Comparison of ENCODE assay signal across 15 cellular contexts in genomic region chr14:24438198-24439095, GRCh38. TPM values are rescaled to one million over a fixed set of nuclear protein-coding genes. Genes with fewer than 3 reads are reported as not detected.
A peak's percentile ranks its signal among the peaks of the same experiment; 100 is the strongest.
DNase-seq lines count a peak whose midpoint lies in the region; ATAC-seq, FAIRE-seq and TF ChIP-seq lines count a peak whose summit lies in the region.
"Had no signal": no experiment of that assay in that cellular context is flagged by ENCODE, and none has a peak within 500 bp of the region (broad histone marks: within the 10 kb centered on the region; RNA-seq: fewer than 3 reads in every experiment).

No MANE protein-coding gene starts in this region.

- H3K27ac Mint-ChIP-seq in activated T-helper 1 cell treated with anti-CD3 and anti-CD28 coated beads, Interleukin-12 subunit alpha, Interleukin-12 subunit beta, Interleukin-2, Interleukin-4 antibody, amounts not matched to agents 30 ng/mL and 10 ng/mL and 1 ng/mL, durations not matched to agents 14 hours and 24 hours and 36 hours: peak overlapping the region; percentile 68
- H3K27ac Mint-ChIP-seq in naive thymus-derived CD4-positive, alpha-beta T cell: peak overlapping the region in 8 of 9 donors; percentile 35 to 86 (median 52)
- H3K27ac Mint-ChIP-seq in glutamatergic neuron (ENCODE audit: unreplicated experiment): no peak overlapping the region

- FAIRE-seq in GM12891 (lab: Jason Lieb, UNC): no peak
- FAIRE-seq: astrocyte, frontal cortex had no signal

- peaks cover 69% of the 10 kb centered on the region for H3K4me1 Mint-ChIP-seq in activated T-helper 1 cell treated with anti-CD3 and anti-CD28 coated beads, Interleukin-12 subunit alpha, Interleukin-12 subunit beta, Interleukin-2, Interleukin-4 antibody, amounts not matched to agents 30 ng/mL and 10 ng/mL and 1 ng/mL, durations not matched to agents 14 hours and 24 hours and 36 hours (ENCODE audit: low read depth)
- peaks cover 34 to 75% (median 70%) of the 10 kb centered on the region in 7 donors for H3K4me1 Mint-ChIP-seq in naive thymus-derived CD4-positive, alpha-beta T cell
- peaks cover 8% of the 10 kb centered on the region for H3K4me1 Mint-ChIP-seq in glutamatergic neuron (ENCODE audit: low read depth, unreplicated experiment)

- peak; percentile 49; the same call in 1 of the 2 replicates for TF ChIP-seq POLR2A in GM12891 (IDR thresholded peaks at IDR 0.05; ENCODE audit: low read depth, low read length)

- no peaks in the 10 kb centered on the region for H3K27me3 Mint-ChIP-seq in activated T-helper 1 cell treated with anti-CD3 and anti-CD28 coated beads, Interleukin-12 subunit alpha, Interleukin-12 subunit beta, Interleukin-2, Interleukin-4 antibody, amounts not matched to agents 30 ng/mL and 10 ng/mL and 1 ng/mL, durations not matched to agents 14 hours and 24 hours and 36 hours (ENCODE audit: insufficient read depth)
- H3K27me3 Mint-ChIP-seq in naive thymus-derived CD4-positive, alpha-beta T cell: peaks cover 0 to 3% (median 0%) of the 10 kb centered on the region in 5 donors
- peaks cover 15% of the 10 kb centered on the region for H3K27me3 Mint-ChIP-seq in glutamatergic neuron (ENCODE audit: unreplicated experiment)

- no peak overlapping the region for H3K4me3 ChIP-seq in naive thymus-derived CD4-positive, alpha-beta T cell (ENCODE audit: low read length)

- no peaks in the 10 kb centered on the region for H3K27me3 ChIP-seq in naive thymus-derived CD4-positive, alpha-beta T cell (ENCODE audit: control insufficient read depth in 2 of 2, insufficient read depth in 2 of 2, low read length in 2 of 2)

- H3K4me3 Mint-ChIP-seq in activated T-helper 1 cell treated with anti-CD3 and anti-CD28 coated beads, Interleukin-12 subunit alpha, Interleukin-12 subunit beta, Interleukin-2, Interleukin-4 antibody, amounts not matched to agents 30 ng/mL and 10 ng/mL and 1 ng/mL, durations not matched to agents 14 hours and 24 hours and 36 hours: no peak overlapping the region
- H3K4me3 Mint-ChIP-seq in naive thymus-derived CD4-positive, alpha-beta T cell: peak overlapping the region in 4 of 10 donors; percentile 6 to 69 (median 30)
- H3K4me3 Mint-ChIP-seq in glutamatergic neuron (ENCODE audit: unreplicated experiment): no peak overlapping the region

- POLR2A ChIA-PET in naive thymus-derived CD4-positive, alpha-beta T cell (lab: Charles Lee): interaction anchor here (0.7 to 15.7 kb wide), 3 partner anchors 9 to 106 kb away, joined by 3 to 293 read pairs (median 25); partner anchors contain the start of genes ADCY4, KHNYN and RIPK3

- no peak for TF ChIP-seq CTCF in glutamatergic neuron (IDR thresholded peaks at IDR 0.05; ENCODE audit: partially characterized antibody, unreplicated experiment)

- no peaks in the 10 kb centered on the region for H3K9me3 ChIP-seq in naive thymus-derived CD4-positive, alpha-beta T cell (ENCODE audit: control insufficient read depth in 2 of 3, low read length in 3 of 3)

- intact Hi-C loops in activated T-helper 1 cell treated with anti-CD3 and anti-CD28 coated beads, Interleukin-12 subunit alpha, Interleukin-12 subunit beta, Interleukin-2, Interleukin-4 antibody, amounts not matched to agents 30 ng/mL and 10 ng/mL and 1 ng/mL, durations not matched to agents 14 hours and 24 hours and 36 hours (cut with micrococcal nuclease): loop anchor here (10.0 kb wide), 1 partner anchor 1114 kb away; the partner anchor contains the start of gene PABPN1
- intact Hi-C loops in naive thymus-derived CD4-positive, alpha-beta T cell (cut with micrococcal nuclease): loop anchor here in 1 of 2 donors (10.0 kb wide), 1 partner anchor 884 kb away; the partner anchor contains the start of genes THTPA and ZFHX2

- ATAC-seq in naive thymus-derived CD4-positive, alpha-beta T cell: no peak
- ATAC-seq: Panc1, sciatic nerve had no signal

- peaks cover 9 to 77% (median 12%) of the 10 kb centered on the region in 3 experiments for H3K36me3 ChIP-seq in naive thymus-derived CD4-positive, alpha-beta T cell (ENCODE audit: control insufficient read depth in 2 of 3, insufficient read depth in 3 of 3, low read length in 3 of 3)

- no peaks in the 10 kb centered on the region for H3K9me3 Mint-ChIP-seq in activated T-helper 1 cell treated with anti-CD3 and anti-CD28 coated beads, Interleukin-12 subunit alpha, Interleukin-12 subunit beta, Interleukin-2, Interleukin-4 antibody, amounts not matched to agents 30 ng/mL and 10 ng/mL and 1 ng/mL, durations not matched to agents 14 hours and 24 hours and 36 hours
- peaks cover 0 to 4% (median 0%) of the 10 kb centered on the region in 11 donors for H3K9me3 Mint-ChIP-seq in naive thymus-derived CD4-positive, alpha-beta T cell
- H3K9me3 Mint-ChIP-seq in glutamatergic neuron (ENCODE audit: unreplicated experiment): peaks cover 14% of the 10 kb centered on the region
- H3K9me3 Mint-ChIP-seq: H9 had no signal

- DNase-seq in CD1c-positive myeloid dendritic cell (ENCODE audit: extremely low spot score): peak; percentile 67
- no peak for DNase-seq in GM12891 (ENCODE audit: insufficient read length, low spot score)
- no peak for DNase-seq in activated T-helper 1 cell treated with anti-CD3 and anti-CD28 coated beads, Interleukin-12 subunit alpha, Interleukin-12 subunit beta, Interleukin-2, Interleukin-4 antibody, amounts not matched to agents 30 ng/mL and 10 ng/mL and 1 ng/mL, durations not matched to agents 14 hours and 24 hours and 36 hours (ENCODE audit: low spot score)
- DNase-seq in naive thymus-derived CD4-positive, alpha-beta T cell: no peak
- DNase-seq in glutamatergic neuron: no peak
- DNase-seq in Kasumi-1 (lab: John Stamatoyannopoulos, UW): no peak
- no peak for DNase-seq in DMS53 treated with DMSO at 0.1 percent for 48 hours (lab: John Stamatoyannopoulos, UW; ENCODE audit: unreplicated experiment)
- DNase-seq: effector CD8-positive, alpha-beta T cell; H9; NCI-H1048; substantia nigra had no signal

- H3K36me3 Mint-ChIP-seq in activated T-helper 1 cell treated with anti-CD3 and anti-CD28 coated beads, Interleukin-12 subunit alpha, Interleukin-12 subunit beta, Interleukin-2, Interleukin-4 antibody, amounts not matched to agents 30 ng/mL and 10 ng/mL and 1 ng/mL, durations not matched to agents 14 hours and 24 hours and 36 hours (ENCODE audit: low read depth): peaks cover 58% of the 10 kb centered on the region
- peaks cover 0 to 55% (median 13%) of the 10 kb centered on the region in 5 donors for H3K36me3 Mint-ChIP-seq in naive thymus-derived CD4-positive, alpha-beta T cell
- no peaks in the 10 kb centered on the region for H3K36me3 Mint-ChIP-seq in glutamatergic neuron (ENCODE audit: unreplicated experiment)

- peak overlapping the region; percentile 43 for H3K27ac ChIP-seq in naive thymus-derived CD4-positive, alpha-beta T cell (ENCODE audit: low read depth, low read length)

- H3K4me1 ChIP-seq in naive thymus-derived CD4-positive, alpha-beta T cell (ENCODE audit: control insufficient read depth in 2 of 2, insufficient read depth in 2 of 2, low read length in 2 of 2): peaks cover 29 to 42% of the 10 kb centered on the region in 2 donors

- CTCF ChIA-PET in naive thymus-derived CD4-positive, alpha-beta T cell (lab: Charles Lee): interaction anchor here (1.4 to 10.1 kb wide), 3 partner anchors 104 to 196 kb away, joined by 4 to 317 read pairs (median 10); partner anchors contain the start of genes ADCY4, RIPK3 and TINF2

TF ChIP-seq in GM12891, 5 proteins besides CTCF, POLR2A, EP300 and RAD21:
- TF ChIP-seq SPI1 (IDR thresholded peaks at IDR 0.05; ENCODE audit: low read depth, low read length): no peak
- TF ChIP-seq TAF1 (IDR thresholded peaks at IDR 0.05; ENCODE audit: low read depth, low read length): no peak
- no peak for TF ChIP-seq POLR2AphosphoS5 (IDR thresholded peaks at IDR 0.05; ENCODE audit: low read depth, low read length)
- TF ChIP-seq PAX5 (IDR thresholded peaks at IDR 0.05; ENCODE audit: insufficient read depth, low read length, severe bottlenecking): no peak
- no peak for TF ChIP-seq POU2F2 (IDR thresholded peaks at IDR 0.05; ENCODE audit: low read depth, low read length)

RNA-seq across cellular contexts. Expression of gene SDR39U1, which starts 4.1 kb away (rescaled TPM):
- 54.5 TPM for polyA plus RNA-seq in GM12891 (2012; ENCODE audit: low read depth, missing spikeins)
- total RNA-seq in activated T-helper 1 cell treated with anti-CD3 and anti-CD28 coated beads, Interleukin-12 subunit alpha, Interleukin-12 subunit beta, Interleukin-2, Interleukin-4 antibody, amounts not matched to agents 30 ng/mL and 10 ng/mL and 1 ng/mL, durations not matched to agents 14 hours and 24 hours and 36 hours: 41.5 and 48.0 TPM in 2 replicates
- total RNA-seq in naive thymus-derived CD4-positive, alpha-beta T cell: 100 to 1,000 TPM in 2 of 5 experiments, 10 to 100 TPM in 3; 64.7 to 137 (median 96.2) TPM
- 100 to 1,000 TPM in 1 of 2 donors, 10 to 100 TPM in 1; 91.8 to 104 TPM for polyA plus RNA-seq in naive thymus-derived CD4-positive, alpha-beta T cell
- total RNA-seq in glutamatergic neuron (ENCODE audit: unreplicated experiment): 70.4 TPM

RNA-seq across cellular contexts. Expression of gene KHNYN, which starts 8.7 kb away (rescaled TPM):
- 25.1 TPM for polyA plus RNA-seq in GM12891 (2012; ENCODE audit: low read depth, missing spikeins)
- 65.9 and 72.0 TPM in 2 replicates for total RNA-seq in activated T-helper 1 cell treated with anti-CD3 and anti-CD28 coated beads, Interleukin-12 subunit alpha, Interleukin-12 subunit beta, Interleukin-2, Interleukin-4 antibody, amounts not matched to agents 30 ng/mL and 10 ng/mL and 1 ng/mL, durations not matched to agents 14 hours and 24 hours and 36 hours
- total RNA-seq in naive thymus-derived CD4-positive, alpha-beta T cell: 100 to 1,000 TPM in 4 of 5 experiments, 10 to 100 TPM in 1; 96.9 to 139 (median 129) TPM
- 10 to 100 TPM; 12.7 to 18.9 TPM for polyA plus RNA-seq in naive thymus-derived CD4-positive, alpha-beta T cell
- 28.9 TPM for total RNA-seq in glutamatergic neuron (ENCODE audit: unreplicated experiment)

RNA-seq across cellular contexts. Expression of gene CBLN3, which starts 9.0 kb away (rescaled TPM):
- 9.0 TPM for polyA plus RNA-seq in GM12891 (2012; ENCODE audit: low read depth, missing spikeins)
- total RNA-seq in activated T-helper 1 cell treated with anti-CD3 and anti-CD28 coated beads, Interleukin-12 subunit alpha, Interleukin-12 subunit beta, Interleukin-2, Interleukin-4 antibody, amounts not matched to agents 30 ng/mL and 10 ng/mL and 1 ng/mL, durations not matched to agents 14 hours and 24 hours and 36 hours: 5.2 and 5.5 TPM in 2 replicates
- total RNA-seq in naive thymus-derived CD4-positive, alpha-beta T cell: 10 to 100 TPM in 1 of 5 experiments, 1 to 10 TPM in 4; 2.0 to 13.9 (median 2.9) TPM
- polyA plus RNA-seq in naive thymus-derived CD4-positive, alpha-beta T cell: under 1 TPM in 1 of 2 donors, not detected in 1; 0.24 TPM
- 0.51 TPM for total RNA-seq in glutamatergic neuron (ENCODE audit: unreplicated experiment)
- total RNA-seq: frontal cortex had no signal

RNA-seq across cellular contexts. Expression of gene NYNRIN, which starts 39.6 kb away (rescaled TPM):
- polyA plus RNA-seq in GM12891 (2012; ENCODE audit: low read depth, missing spikeins): 0.03 TPM
- 0.02 TPM in 1 of 2 replicates, not detected in the other for total RNA-seq in activated T-helper 1 cell treated with anti-CD3 and anti-CD28 coated beads, Interleukin-12 subunit alpha, Interleukin-12 subunit beta, Interleukin-2, Interleukin-4 antibody, amounts not matched to agents 30 ng/mL and 10 ng/mL and 1 ng/mL, durations not matched to agents 14 hours and 24 hours and 36 hours
- 1 to 10 TPM in 1 of 5 experiments, under 1 TPM in 4; 0.08 to 1.3 (median 0.11) TPM for total RNA-seq in naive thymus-derived CD4-positive, alpha-beta T cell
- not detected for polyA plus RNA-seq in naive thymus-derived CD4-positive, alpha-beta T cell
- 33.5 TPM for total RNA-seq in glutamatergic neuron (ENCODE audit: unreplicated experiment)
